1 cellular context compared by ENCODE assay signal in genomic region chr10:100038561-100039071, GRCh38.
TF ChIP-seq lines count a peak whose summit lies in the region.

No MANE protein-coding gene starts in this region.

TF ChIP-seq in HepG2, 621 proteins besides CTCF, POLR2A, EP300 and RAD21 (continued from another document and continues in another):
- TF ChIP-seq, protein P1, sequence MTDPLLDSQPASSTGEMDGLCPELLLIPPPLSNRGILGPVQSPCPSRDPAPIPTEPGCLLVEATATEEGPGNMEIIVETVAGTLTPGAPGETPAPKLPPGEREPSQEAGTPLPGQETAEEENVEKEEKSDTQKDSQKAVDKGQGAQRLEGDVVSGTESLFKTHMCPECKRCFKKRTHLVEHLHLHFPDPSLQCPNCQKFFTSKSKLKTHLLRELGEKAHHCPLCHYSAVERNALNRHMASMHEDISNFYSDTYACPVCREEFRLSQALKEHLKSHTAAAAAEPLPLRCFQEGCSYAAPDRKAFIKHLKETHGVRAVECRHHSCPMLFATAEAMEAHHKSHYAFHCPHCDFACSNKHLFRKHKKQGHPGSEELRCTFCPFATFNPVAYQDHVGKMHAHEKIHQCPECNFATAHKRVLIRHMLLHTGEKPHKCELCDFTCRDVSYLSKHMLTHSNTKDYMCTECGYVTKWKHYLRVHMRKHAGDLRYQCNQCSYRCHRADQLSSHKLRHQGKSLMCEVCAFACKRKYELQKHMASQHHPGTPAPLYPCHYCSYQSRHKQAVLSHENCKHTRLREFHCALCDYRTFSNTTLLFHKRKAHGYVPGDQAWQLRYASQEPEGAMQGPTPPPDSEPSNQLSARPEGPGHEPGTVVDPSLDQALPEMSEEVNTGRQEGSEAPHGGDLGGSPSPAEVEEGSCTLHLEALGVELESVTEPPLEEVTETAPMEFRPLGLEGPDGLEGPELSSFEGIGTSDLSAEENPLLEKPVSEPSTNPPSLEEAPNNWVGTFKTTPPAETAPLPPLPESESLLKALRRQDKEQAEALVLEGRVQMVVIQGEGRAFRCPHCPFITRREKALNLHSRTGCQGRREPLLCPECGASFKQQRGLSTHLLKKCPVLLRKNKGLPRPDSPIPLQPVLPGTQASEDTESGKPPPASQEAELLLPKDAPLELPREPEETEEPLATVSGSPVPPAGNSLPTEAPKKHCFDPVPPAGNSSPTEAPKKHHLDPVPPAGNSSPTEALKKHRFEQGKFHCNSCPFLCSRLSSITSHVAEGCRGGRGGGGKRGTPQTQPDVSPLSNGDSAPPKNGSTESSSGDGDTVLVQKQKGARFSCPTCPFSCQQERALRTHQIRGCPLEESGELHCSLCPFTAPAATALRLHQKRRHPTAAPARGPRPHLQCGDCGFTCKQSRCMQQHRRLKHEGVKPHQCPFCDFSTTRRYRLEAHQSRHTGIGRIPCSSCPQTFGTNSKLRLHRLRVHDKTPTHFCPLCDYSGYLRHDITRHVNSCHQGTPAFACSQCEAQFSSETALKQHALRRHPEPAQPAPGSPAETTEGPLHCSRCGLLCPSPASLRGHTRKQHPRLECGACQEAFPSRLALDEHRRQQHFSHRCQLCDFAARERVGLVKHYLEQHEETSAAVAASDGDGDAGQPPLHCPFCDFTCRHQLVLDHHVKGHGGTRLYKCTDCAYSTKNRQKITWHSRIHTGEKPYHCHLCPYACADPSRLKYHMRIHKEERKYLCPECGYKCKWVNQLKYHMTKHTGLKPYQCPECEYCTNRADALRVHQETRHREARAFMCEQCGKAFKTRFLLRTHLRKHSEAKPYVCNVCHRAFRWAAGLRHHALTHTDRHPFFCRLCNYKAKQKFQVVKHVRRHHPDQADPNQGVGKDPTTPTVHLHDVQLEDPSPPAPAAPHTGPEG (CRISPR knock-in tag; IDR thresholded peaks at IDR 0.05), result no peak
- TF ChIP-seq ZNF264 (CRISPR knock-in tag; IDR thresholded peaks at IDR 0.05) (no peak), ZNF460 (CRISPR knock-in tag; IDR thresholded peaks at IDR 0.05; ENCODE audit: borderline replicate concordance) (no peak), AKAP8 (CRISPR knock-in tag; IDR thresholded peaks at IDR 0.05) (no peak), PAX8 (CRISPR knock-in tag; IDR thresholded peaks at IDR 0.05; ENCODE audit: borderline replicate concordance) (no peak), ASH2L (IDR thresholded peaks at IDR 0.05; ENCODE audit: insufficient read length, low read depth, low read length) (peak; percentile 70), ZNF841 (CRISPR knock-in tag; IDR thresholded peaks at IDR 0.05; ENCODE audit: borderline replicate concordance) (no peak), POLR2AphosphoS2 (IDR thresholded peaks at IDR 0.05; ENCODE audit: low read depth, low read length) (no peak), TEAD3 (CRISPR knock-in tag; optimal IDR thresholded peaks at IDR 0.05; ENCODE audit: borderline replicate concordance) (peak; percentile 36), NFAT5 (CRISPR knock-in tag; IDR thresholded peaks at IDR 0.05) (no peak), NPAS2 (CRISPR knock-in tag; IDR thresholded peaks at IDR 0.05; ENCODE audit: borderline replicate concordance) (no peak), ZNF577 (CRISPR knock-in tag; IDR thresholded peaks at IDR 0.05; ENCODE audit: borderline replicate concordance, low read depth) (no peak), KDM3A (CRISPR knock-in tag; IDR thresholded peaks at IDR 0.05; ENCODE audit: low read depth) (0 out of 2 replicates have a peak, but pooled peaks have one; percentile 18), CERS6 (CRISPR knock-in tag; IDR thresholded peaks at IDR 0.05) (no peak), CBFB (CRISPR knock-in tag; IDR thresholded peaks at IDR 0.05) (no peak), TIGD3 (CRISPR knock-in tag; IDR thresholded peaks at IDR 0.05; ENCODE audit: borderline replicate concordance) (no peak), ERF (CRISPR knock-in tag; IDR thresholded peaks at IDR 0.05) (peak; percentile 65; the same call in 1 of the 2 replicates), FOXC1 (CRISPR knock-in tag; IDR thresholded peaks at IDR 0.05; ENCODE audit: borderline replicate concordance) (no peak), MLLT10 (CRISPR knock-in tag; IDR thresholded peaks at IDR 0.05) (no peak), CHD2 (IDR thresholded peaks at IDR 0.05; ENCODE audit: low read depth, low read length) (no peak), ZNF350 (CRISPR knock-in tag; IDR thresholded peaks at IDR 0.05; ENCODE audit: borderline replicate concordance, low read depth) (no peak), KMT2B (CRISPR knock-in tag; IDR thresholded peaks at IDR 0.05) (no peak)
- TF ChIP-seq, protein P2, sequence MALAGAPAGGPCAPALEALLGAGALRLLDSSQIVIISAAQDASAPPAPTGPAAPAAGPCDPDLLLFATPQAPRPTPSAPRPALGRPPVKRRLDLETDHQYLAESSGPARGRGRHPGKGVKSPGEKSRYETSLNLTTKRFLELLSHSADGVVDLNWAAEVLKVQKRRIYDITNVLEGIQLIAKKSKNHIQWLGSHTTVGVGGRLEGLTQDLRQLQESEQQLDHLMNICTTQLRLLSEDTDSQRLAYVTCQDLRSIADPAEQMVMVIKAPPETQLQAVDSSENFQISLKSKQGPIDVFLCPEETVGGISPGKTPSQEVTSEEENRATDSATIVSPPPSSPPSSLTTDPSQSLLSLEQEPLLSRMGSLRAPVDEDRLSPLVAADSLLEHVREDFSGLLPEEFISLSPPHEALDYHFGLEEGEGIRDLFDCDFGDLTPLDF (CRISPR knock-in tag; IDR thresholded peaks at IDR 0.05), result no peak
- TF ChIP-seq, protein P3, sequence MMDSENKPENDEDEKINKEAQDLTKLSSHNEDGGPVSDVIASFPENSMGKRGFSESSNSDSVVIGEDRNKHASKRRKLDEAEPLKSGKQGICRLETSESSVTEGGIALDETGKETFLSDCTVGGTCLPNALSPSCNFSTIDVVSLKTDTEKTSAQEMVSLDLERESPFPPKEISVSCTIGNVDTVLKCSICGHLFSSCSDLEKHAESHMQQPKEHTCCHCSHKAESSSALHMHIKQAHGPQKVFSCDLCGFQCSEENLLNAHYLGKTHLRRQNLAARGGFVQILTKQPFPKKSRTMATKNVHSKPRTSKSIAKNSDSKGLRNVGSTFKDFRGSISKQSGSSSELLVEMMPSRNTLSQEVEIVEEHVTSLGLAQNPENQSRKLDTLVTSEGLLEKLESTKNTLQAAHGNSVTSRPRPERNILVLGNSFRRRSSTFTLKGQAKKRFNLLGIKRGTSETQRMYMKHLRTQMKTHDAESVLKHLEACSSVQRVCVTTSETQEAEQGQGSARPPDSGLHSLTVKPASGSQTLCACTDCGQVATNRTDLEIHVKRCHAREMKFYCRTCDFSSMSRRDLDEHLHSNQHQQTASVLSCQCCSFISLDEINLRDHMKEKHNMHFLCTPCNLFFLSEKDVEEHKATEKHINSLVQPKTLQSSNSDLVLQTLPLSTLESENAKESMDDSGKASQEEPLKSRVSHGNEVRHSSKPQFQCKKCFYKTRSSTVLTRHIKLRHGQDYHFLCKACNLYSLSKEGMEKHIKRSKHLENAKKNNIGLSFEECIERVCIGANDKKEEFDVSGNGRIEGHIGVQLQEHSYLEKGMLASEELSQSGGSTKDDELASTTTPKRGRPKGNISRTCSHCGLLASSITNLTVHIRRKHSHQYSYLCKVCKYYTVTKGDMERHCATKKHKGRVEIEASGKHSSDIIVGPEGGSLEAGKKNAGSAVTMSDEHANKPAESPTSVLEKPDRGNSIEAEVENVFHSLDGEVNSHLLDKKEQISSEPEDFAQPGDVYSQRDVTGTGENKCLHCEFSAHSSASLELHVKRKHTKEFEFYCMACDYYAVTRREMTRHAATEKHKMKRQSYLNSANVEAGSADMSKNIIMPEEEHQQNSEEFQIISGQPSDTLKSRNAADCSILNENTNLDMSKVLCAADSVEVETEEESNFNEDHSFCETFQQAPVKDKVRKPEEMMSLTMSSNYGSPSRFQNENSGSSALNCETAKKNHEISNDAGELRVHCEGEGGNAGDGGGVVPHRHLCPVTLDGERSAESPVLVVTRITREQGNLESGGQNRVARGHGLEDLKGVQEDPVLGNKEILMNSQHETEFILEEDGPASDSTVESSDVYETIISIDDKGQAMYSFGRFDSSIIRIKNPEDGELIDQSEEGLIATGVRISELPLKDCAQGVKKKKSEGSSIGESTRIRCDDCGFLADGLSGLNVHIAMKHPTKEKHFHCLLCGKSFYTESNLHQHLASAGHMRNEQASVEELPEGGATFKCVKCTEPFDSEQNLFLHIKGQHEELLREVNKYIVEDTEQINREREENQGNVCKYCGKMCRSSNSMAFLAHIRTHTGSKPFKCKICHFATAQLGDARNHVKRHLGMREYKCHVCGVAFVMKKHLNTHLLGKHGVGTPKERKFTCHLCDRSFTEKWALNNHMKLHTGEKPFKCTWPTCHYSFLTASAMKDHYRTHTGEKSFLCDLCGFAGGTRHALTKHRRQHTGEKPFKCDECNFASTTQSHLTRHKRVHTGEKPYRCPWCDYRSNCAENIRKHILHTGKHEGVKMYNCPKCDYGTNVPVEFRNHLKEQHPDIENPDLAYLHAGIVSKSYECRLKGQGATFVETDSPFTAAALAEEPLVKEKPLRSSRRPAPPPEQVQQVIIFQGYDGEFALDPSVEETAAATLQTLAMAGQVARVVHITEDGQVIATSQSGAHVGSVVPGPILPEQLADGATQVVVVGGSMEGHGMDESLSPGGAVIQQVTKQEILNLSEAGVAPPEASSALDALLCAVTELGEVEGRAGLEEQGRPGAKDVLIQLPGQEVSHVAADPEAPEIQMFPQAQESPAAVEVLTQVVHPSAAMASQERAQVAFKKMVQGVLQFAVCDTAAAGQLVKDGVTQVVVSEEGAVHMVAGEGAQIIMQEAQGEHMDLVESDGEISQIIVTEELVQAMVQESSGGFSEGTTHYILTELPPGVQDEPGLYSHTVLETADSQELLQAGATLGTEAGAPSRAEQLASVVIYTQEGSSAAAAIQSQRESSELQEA (CRISPR knock-in tag; IDR thresholded peaks at IDR 0.05; ENCODE audit: not compliant biosample characterization), result no peak
- TF ChIP-seq, protein P4, sequence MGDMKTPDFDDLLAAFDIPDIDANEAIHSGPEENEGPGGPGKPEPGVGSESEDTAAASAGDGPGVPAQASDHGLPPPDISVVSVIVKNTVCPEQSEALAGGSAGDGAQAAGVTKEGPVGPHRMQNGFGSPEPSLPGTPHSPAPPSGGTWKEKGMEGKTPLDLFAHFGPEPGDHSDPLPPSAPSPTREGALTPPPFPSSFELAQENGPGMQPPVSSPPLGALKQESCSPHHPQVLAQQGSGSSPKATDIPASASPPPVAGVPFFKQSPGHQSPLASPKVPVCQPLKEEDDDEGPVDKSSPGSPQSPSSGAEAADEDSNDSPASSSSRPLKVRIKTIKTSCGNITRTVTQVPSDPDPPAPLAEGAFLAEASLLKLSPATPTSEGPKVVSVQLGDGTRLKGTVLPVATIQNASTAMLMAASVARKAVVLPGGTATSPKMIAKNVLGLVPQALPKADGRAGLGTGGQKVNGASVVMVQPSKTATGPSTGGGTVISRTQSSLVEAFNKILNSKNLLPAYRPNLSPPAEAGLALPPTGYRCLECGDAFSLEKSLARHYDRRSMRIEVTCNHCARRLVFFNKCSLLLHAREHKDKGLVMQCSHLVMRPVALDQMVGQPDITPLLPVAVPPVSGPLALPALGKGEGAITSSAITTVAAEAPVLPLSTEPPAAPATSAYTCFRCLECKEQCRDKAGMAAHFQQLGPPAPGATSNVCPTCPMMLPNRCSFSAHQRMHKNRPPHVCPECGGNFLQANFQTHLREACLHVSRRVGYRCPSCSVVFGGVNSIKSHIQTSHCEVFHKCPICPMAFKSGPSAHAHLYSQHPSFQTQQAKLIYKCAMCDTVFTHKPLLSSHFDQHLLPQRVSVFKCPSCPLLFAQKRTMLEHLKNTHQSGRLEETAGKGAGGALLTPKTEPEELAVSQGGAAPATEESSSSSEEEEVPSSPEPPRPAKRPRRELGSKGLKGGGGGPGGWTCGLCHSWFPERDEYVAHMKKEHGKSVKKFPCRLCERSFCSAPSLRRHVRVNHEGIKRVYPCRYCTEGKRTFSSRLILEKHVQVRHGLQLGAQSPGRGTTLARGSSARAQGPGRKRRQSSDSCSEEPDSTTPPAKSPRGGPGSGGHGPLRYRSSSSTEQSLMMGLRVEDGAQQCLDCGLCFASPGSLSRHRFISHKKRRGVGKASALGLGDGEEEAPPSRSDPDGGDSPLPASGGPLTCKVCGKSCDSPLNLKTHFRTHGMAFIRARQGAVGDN (CRISPR knock-in tag; IDR thresholded peaks at IDR 0.05), result peak; percentile 46
